Comparison of ENCODE assay signal across 9 cellular contexts in genomic region chr1:23561813-23562100, GRCh38. TPM values are rescaled to one million over a fixed set of nuclear protein-coding genes. Genes with fewer than 3 reads are reported as not detected.
DNase-seq lines count a peak whose midpoint lies in the region; ATAC-seq and TF ChIP-seq lines count a peak whose summit lies in the region.
"Had no signal": no experiment of that assay in that cellular context is flagged by ENCODE, and none has a peak within 500 bp of the region (broad histone marks: within the 10 kb centered on the region; RNA-seq: fewer than 3 reads in every experiment).

No MANE protein-coding gene starts in this region.

- ATAC-seq in left lung, result no peak
- no peak for ATAC-seq in activated CD8-positive, alpha-beta T cell treated with anti-CD3 and anti-CD28 coated beads, Interleukin-2, amount 10 ng/mL, durations not matched to agents 7 days and 5 days

- peak overlapping the region; percentile 31; the same call in 1 of the 2 replicates for H3K4me3 ChIP-seq in HUES6 (ENCODE audit: low read depth, low read length)
- H3K4me3 ChIP-seq in left lung, result no peak overlapping the region
- H3K4me3 ChIP-seq in stomach, result peak overlapping the region in 2 of 4 donors; percentile 2 to 4

- CTCF ChIA-PET in activated CD8-positive, alpha-beta T cell treated with anti-CD3 and anti-CD28 coated beads, Interleukin-2, amount 10 ng/mL, durations not matched to agents 7 days and 5 days (lab: Charles Lee), result interaction anchor here (23.9 kb wide), 1 partner anchor 71 kb away, joined by 1062 read pairs; no protein-coding TSS in a partner anchor

- H3K4me3 Mint-ChIP-seq in activated CD8-positive, alpha-beta T cell treated with anti-CD3 and anti-CD28 coated beads, Interleukin-2, amount 10 ng/mL, durations not matched to agents 7 days and 5 days, result no peak overlapping the region

- peak overlapping the region; percentile 95; the same call in 1 of the 2 replicates for H3K27ac ChIP-seq in HUES6 (ENCODE audit: low read depth, low read length)
- H3K27ac ChIP-seq in angular gyrus (ENCODE audit: low read depth, low read length), result peak overlapping the region; percentile 83
- H3K27ac ChIP-seq in left lung, result peak overlapping the region; percentile 95 to 96
- peak overlapping the region; percentile 77 to 97 (median 97) for H3K27ac ChIP-seq in stomach

- H3K27me3 Mint-ChIP-seq in activated CD8-positive, alpha-beta T cell treated with anti-CD3 and anti-CD28 coated beads, Interleukin-2, amount 10 ng/mL, durations not matched to agents 7 days and 5 days (ENCODE audit: low read depth), result peaks cover 46% of the 10 kb centered on the region

- in situ Hi-C loops in G401 (cut with HindIII; ENCODE audit: low sequenced_read_pairs), result no loop called here

- 34 to 44% (median 37%) methylated on average over 2 of the region's 2 CpGs for WGBS in stomach, 5 donors

- POLR2A ChIA-PET in activated CD8-positive, alpha-beta T cell treated with anti-CD3 and anti-CD28 coated beads, Interleukin-2, amount 10 ng/mL, durations not matched to agents 7 days and 5 days (lab: Charles Lee), result no interaction called here

- TF ChIP-seq POLR2A in stomach (IDR thresholded peaks at IDR 0.05), result no peak

- peaks cover 11% of the 10 kb centered on the region; the same call in 1 of the 2 replicates for H3K27me3 ChIP-seq in HUES6 (ENCODE audit: control insufficient read depth, insufficient read depth, low read length)
- peaks cover 0 to 49% of the 10 kb centered on the region in 2 donors for H3K27me3 ChIP-seq in left lung
- H3K27me3 ChIP-seq in stomach, result no peaks in the 10 kb centered on the region

- H3K36me3 ChIP-seq in HUES6 (ENCODE audit: control insufficient read depth, insufficient read depth, low read length) (peaks cover 16% of the 10 kb centered on the region), left lung (peaks cover 0 to 3% of the 10 kb centered on the region in 2 donors), stomach (peaks cover 0 to 8% (median 2%) of the 10 kb centered on the region in 4 donors)

- H3K9me3 Mint-ChIP-seq in activated CD8-positive, alpha-beta T cell treated with anti-CD3 and anti-CD28 coated beads, Interleukin-2, amount 10 ng/mL, durations not matched to agents 7 days and 5 days (ENCODE audit: insufficient read depth), result no peaks in the 10 kb centered on the region

- peaks cover 50% of the 10 kb centered on the region for H3K4me1 Mint-ChIP-seq in activated CD8-positive, alpha-beta T cell treated with anti-CD3 and anti-CD28 coated beads, Interleukin-2, amount 10 ng/mL, durations not matched to agents 7 days and 5 days (ENCODE audit: low read depth)

- no peaks in the 10 kb centered on the region for H3K9me3 ChIP-seq in HUES6 (ENCODE audit: control insufficient read depth, insufficient read depth, low read depth, low read length)
- no peaks in the 10 kb centered on the region for H3K9me3 ChIP-seq in left lung
- H3K9me3 ChIP-seq in stomach, result no peaks in the 10 kb centered on the region

- TF ChIP-seq EP300 in stomach (IDR thresholded peaks at IDR 0.05), result no peak

- peaks cover 17% of the 10 kb centered on the region for H3K36me3 Mint-ChIP-seq in activated CD8-positive, alpha-beta T cell treated with anti-CD3 and anti-CD28 coated beads, Interleukin-2, amount 10 ng/mL, durations not matched to agents 7 days and 5 days (ENCODE audit: low read depth)

- peak overlapping the region; percentile 68 for H3K9ac ChIP-seq in HUES6 (ENCODE audit: low read length)

- DNase-seq in left lung (no peak), stomach (no peak), G401 (ENCODE audit: low spot score) (no peak), NCI-H1436 treated with DMSO at 0.1 percent for 48 hours (lab: John Stamatoyannopoulos, UW) (no peak), COR-L47 (lab: John Stamatoyannopoulos, UW) (no peak)
- no peak for DNase-seq in activated CD8-positive, alpha-beta T cell treated with anti-CD3 and anti-CD28 coated beads, Interleukin-2, amount 10 ng/mL, durations not matched to agents 7 days and 5 days
- DNase-seq: activated CD4-positive, alpha-beta T cell treated with anti-CD3 and anti-CD28 coated beads, Interleukin-2, amount 50 U/mL, for 48 hours had no signal

- H3K4me1 ChIP-seq in HUES6 (ENCODE audit: control insufficient read depth, insufficient read depth, low read length) (peaks cover 58% of the 10 kb centered on the region), left lung (peaks cover 45 to 69% of the 10 kb centered on the region in 2 donors), stomach (peaks cover 42 to 78% (median 67%) of the 10 kb centered on the region in 4 donors)

- H3K27ac Mint-ChIP-seq in activated CD8-positive, alpha-beta T cell treated with anti-CD3 and anti-CD28 coated beads, Interleukin-2, amount 10 ng/mL, durations not matched to agents 7 days and 5 days, result no peak overlapping the region

- intact Hi-C loops in left lung (cut with DNase I), result no loop called here
- intact Hi-C loops in stomach (cut with DNase I; ENCODE audit: low total_unique reads), result no loop called here

- TF ChIP-seq CTCF in left lung (IDR thresholded peaks at IDR 0.05), result no peak
- no peak for TF ChIP-seq CTCF in stomach (IDR thresholded peaks at IDR 0.05)

RNA-seq across cellular contexts. Expression of gene ID3, which starts 2.5 kb away (rescaled TPM):
- total RNA-seq in left lung (100 to 1,000 TPM; 125 to 129 TPM), stomach (1,000 to 10,000 TPM in 1 of 5 donors, 100 to 1,000 TPM in 3, 10 to 100 TPM in 1; 90.6 to 1,101 (median 120) TPM)
- polyA plus RNA-seq in stomach, result 100 to 1,000 TPM in 2 of 3 donors, 10 to 100 TPM in 1; 79.4 to 226 (median 139) TPM
- 1,524 and 1,844 TPM in 2 replicates for total RNA-seq in G401 (2014; rRNA removed; shearing (Covaris generic))
- 10 to 100 TPM; 31.4 to 34.4 TPM for total RNA-seq in activated CD8-positive, alpha-beta T cell treated with anti-CD3 and anti-CD28 coated beads, Interleukin-2, amount 10 ng/mL, durations not matched to agents 7 days and 5 days

RNA-seq across cellular contexts. Expression of gene E2F2, which starts 30.7 kb away (rescaled TPM):
- 1 to 10 TPM; 3.2 to 4.3 TPM for total RNA-seq in left lung
- 10 to 100 TPM in 1 of 5 donors, 1 to 10 TPM in 3, under 1 TPM in 1; 0.58 to 27.8 (median 3.5) TPM for total RNA-seq in stomach
- 1 to 10 TPM in 1 of 3 donors, under 1 TPM in 2; 0.61 to 3.2 (median 0.87) TPM for polyA plus RNA-seq in stomach
- total RNA-seq in G401 (2014; rRNA removed; shearing (Covaris generic)), result 8.4 and 11.7 TPM in 2 replicates
- total RNA-seq in activated CD8-positive, alpha-beta T cell treated with anti-CD3 and anti-CD28 coated beads, Interleukin-2, amount 10 ng/mL, durations not matched to agents 7 days and 5 days, result 10 to 100 TPM; 75.0 to 80.3 TPM
